In the genomic region with DNA sequence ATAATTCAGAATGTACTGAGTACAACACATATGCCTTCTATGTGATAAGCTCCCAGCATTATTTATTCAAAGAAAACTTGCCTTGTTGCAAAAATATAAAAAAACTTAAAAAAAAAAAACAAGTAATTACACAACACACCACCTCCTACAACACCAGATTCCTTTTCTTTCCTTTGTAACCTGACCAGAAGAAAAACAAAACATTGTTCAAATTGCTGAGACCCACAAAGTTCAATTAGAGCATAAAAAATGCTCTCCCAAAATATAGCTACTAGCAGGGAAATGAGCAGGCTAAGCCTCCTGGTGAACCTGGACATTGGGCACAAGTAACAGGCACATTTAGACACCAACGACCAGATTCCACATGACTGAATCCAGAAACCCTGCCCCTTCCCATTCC, we compare ENCODE assay signal across 20 cellular contexts. TPM values are rescaled to one million over a fixed set of nuclear protein-coding genes. Genes with fewer than 3 reads are reported as not detected.
A peak's percentile ranks its signal among the peaks of the same experiment; 100 is the strongest.
DNase-seq lines count a peak whose midpoint lies in the region; ATAC-seq and TF ChIP-seq lines count a peak whose summit lies in the region.
"Had no signal": no experiment of that assay in that cellular context is flagged by ENCODE, and none has a peak within 500 bp of the region (broad histone marks: within the 10 kb centered on the region; RNA-seq: fewer than 3 reads in every experiment).

No MANE protein-coding gene starts in this region.

- no peak overlapping the region for H3K4me3 ChIP-seq in AG10803 (ENCODE audit: low read length)
- H3K4me3 ChIP-seq in CD8-positive, alpha-beta memory T cell (ENCODE audit: low read length), result no peak overlapping the region
- H3K4me3 ChIP-seq: ovary, smooth muscle cell, tibial artery had no signal

- peaks cover 68% of the 10 kb centered on the region for H3K4me1 ChIP-seq in CD8-positive, alpha-beta memory T cell (ENCODE audit: insufficient read depth, low read length)

- CTCF ChIA-PET in CD8-positive, alpha-beta memory T cell (lab: Charles Lee), result no interaction called here

- TF ChIP-seq CTCF in AG10803 (conservative IDR thresholded peaks at IDR 0.05; ENCODE audit: low read length), result no peak

- H3K4me3 Mint-ChIP-seq in CD8-positive, alpha-beta memory T cell, result peak overlapping the region in 1 of 7 donors; percentile 23
- H3K4me3 Mint-ChIP-seq in activated naive CD8-positive, alpha-beta T cell treated with anti-CD3 and anti-CD28 coated beads, Interleukin-2, amount 50 U/mL, for 24 hours, result no peak overlapping the region
- peak overlapping the region in 1 of 8 donors; percentile 54 for H3K4me3 Mint-ChIP-seq in naive B cell
- H3K4me3 Mint-ChIP-seq: activated CD4-positive, alpha-beta T cell treated with anti-CD3 and anti-CD28 coated beads, Interleukin-2, amount 10 ng/mL, durations not matched to agents 7 days and 5 days; IgD-negative memory B cell had no signal

- peaks cover 7% of the 10 kb centered on the region for H3K36me3 ChIP-seq in CD8-positive, alpha-beta memory T cell (ENCODE audit: insufficient read depth, low read length)
- H3K36me3 ChIP-seq: brain microvascular endothelial cell, ovary, tibial artery had no signal

- H3K27ac Mint-ChIP-seq in CD8-positive, alpha-beta memory T cell, result peak overlapping the region; percentile 12 to 89 (median 77)
- peak overlapping the region; percentile 88 for H3K27ac Mint-ChIP-seq in activated naive CD8-positive, alpha-beta T cell treated with anti-CD3 and anti-CD28 coated beads, Interleukin-2, amount 50 U/mL, for 24 hours
- peak overlapping the region in 4 of 6 donors; percentile 20 to 85 (median 62) for H3K27ac Mint-ChIP-seq in naive B cell
- H3K27ac Mint-ChIP-seq: activated CD4-positive, alpha-beta T cell treated with anti-CD3 and anti-CD28 coated beads, Interleukin-2, amount 10 ng/mL, durations not matched to agents 7 days and 5 days had no signal

- H3K9me3 ChIP-seq in CD8-positive, alpha-beta memory T cell (ENCODE audit: low read length), result no peaks in the 10 kb centered on the region
- H3K9me3 ChIP-seq: ovary, tibial artery had no signal

- H3K9me3 Mint-ChIP-seq in CD8-positive, alpha-beta memory T cell, result no peaks in the 10 kb centered on the region
- H3K9me3 Mint-ChIP-seq in activated naive CD8-positive, alpha-beta T cell treated with anti-CD3 and anti-CD28 coated beads, Interleukin-2, amount 50 U/mL, for 24 hours, result no peaks in the 10 kb centered on the region
- peaks cover 0 to 3% (median 0%) of the 10 kb centered on the region in 7 donors for H3K9me3 Mint-ChIP-seq in naive B cell
- H3K9me3 Mint-ChIP-seq: activated CD4-positive, alpha-beta T cell treated with anti-CD3 and anti-CD28 coated beads, Interleukin-2, amount 10 ng/mL, durations not matched to agents 7 days and 5 days; IgD-negative memory B cell had no signal

- H3K27ac ChIP-seq in CD8-positive, alpha-beta memory T cell (ENCODE audit: low read depth, low read length), result no peak overlapping the region
- H3K27ac ChIP-seq: brain microvascular endothelial cell, ovary, tibial artery had no signal

- H3K27me3 Mint-ChIP-seq in CD8-positive, alpha-beta memory T cell, result peaks cover 0 to 7% of the 10 kb centered on the region in 2 donors
- H3K27me3 Mint-ChIP-seq in activated naive CD8-positive, alpha-beta T cell treated with anti-CD3 and anti-CD28 coated beads, Interleukin-2, amount 50 U/mL, for 24 hours, result no peaks in the 10 kb centered on the region
- no peaks in the 10 kb centered on the region for H3K27me3 Mint-ChIP-seq in naive B cell
- H3K27me3 Mint-ChIP-seq: activated CD4-positive, alpha-beta T cell treated with anti-CD3 and anti-CD28 coated beads, Interleukin-2, amount 10 ng/mL, durations not matched to agents 7 days and 5 days had no signal

- peaks cover 0 to 64% (median 0%) of the 10 kb centered on the region in 3 donors for H3K36me3 Mint-ChIP-seq in CD8-positive, alpha-beta memory T cell
- H3K36me3 Mint-ChIP-seq in activated naive CD8-positive, alpha-beta T cell treated with anti-CD3 and anti-CD28 coated beads, Interleukin-2, amount 50 U/mL, for 24 hours (ENCODE audit: low read depth), result peaks cover 23% of the 10 kb centered on the region
- H3K36me3 Mint-ChIP-seq in naive B cell, result no peaks in the 10 kb centered on the region

- no peak for ATAC-seq in activated naive CD8-positive, alpha-beta T cell treated with anti-CD3 and anti-CD28 coated beads, Interleukin-2, amount 50 U/mL, for 24 hours
- ATAC-seq in naive B cell (ENCODE audit: low read depth in 2 of 2), result no peak
- ATAC-seq in GM18907 (IDR thresholded peaks at IDR 0.05; ENCODE audit: unreplicated experiment), result no peak

- no peaks in the 10 kb centered on the region for H3K27me3 ChIP-seq in CD8-positive, alpha-beta memory T cell (ENCODE audit: insufficient read depth, low read length, poor library complexity, severe bottlenecking)
- H3K27me3 ChIP-seq: brain microvascular endothelial cell, ovary, tibial artery had no signal

- DNase-seq in AG10803 (ENCODE audit: low read depth) (peak; percentile 52), naive B cell (no peak), AG08395 (ENCODE audit: low spot score) (no peak), UCSD-AML1 (lab: John Stamatoyannopoulos, UW; ENCODE audit: unreplicated experiment) (no peak), HUDEP-2 (lab: John Stamatoyannopoulos, UW; ENCODE audit: unreplicated experiment in 76 of 76) (no peak)
- DNase-seq in CD8-positive, alpha-beta memory T cell, result no peak
- no peak for DNase-seq in activated naive CD8-positive, alpha-beta T cell treated with anti-CD3 and anti-CD28 coated beads, Interleukin-2, amount 50 U/mL, for 24 hours
- DNase-seq: activated CD4-positive, alpha-beta T cell treated with anti-CD3 and anti-CD28 coated beads, Interleukin-2, amount 10 ng/mL, durations not matched to agents 7 days and 5 days; AML-193; brain microvascular endothelial cell; kidney glomerular epithelial cell; midbrain; NCI-H1930; ovary; SHP77; T-helper 9 cell; tibial artery had no signal

- POLR2A ChIA-PET in CD8-positive, alpha-beta memory T cell (lab: Charles Lee), result no interaction called here

- peaks cover 61 to 79% (median 76%) of the 10 kb centered on the region in 3 donors for H3K4me1 Mint-ChIP-seq in CD8-positive, alpha-beta memory T cell
- peaks cover 76% of the 10 kb centered on the region for H3K4me1 Mint-ChIP-seq in activated naive CD8-positive, alpha-beta T cell treated with anti-CD3 and anti-CD28 coated beads, Interleukin-2, amount 50 U/mL, for 24 hours
- peaks cover 27 to 47% (median 38%) of the 10 kb centered on the region in 3 donors for H3K4me1 Mint-ChIP-seq in naive B cell

RNA-seq across cellular contexts. Expression of gene MECP2, which starts 38.3 kb away (rescaled TPM):
- total RNA-seq in CD8-positive, alpha-beta memory T cell, result 100 to 1,000 TPM in 1 of 2 experiments, 10 to 100 TPM in 1; 49.5 to 120 TPM
- polyA plus RNA-seq in CD8-positive, alpha-beta memory T cell, result 24.3 TPM
- polyA plus RNA-seq in naive B cell (ENCODE audit: low read depth in 6 of 6), result 10 to 100 TPM in 5 of 6 donors, 1 to 10 TPM in 1; 4.5 to 21.0 (median 12.8) TPM

RNA-seq across cellular contexts. Expression of gene IRAK1, which starts 39.5 kb away (rescaled TPM):
- 100 to 1,000 TPM; 208 to 214 TPM for total RNA-seq in CD8-positive, alpha-beta memory T cell
- 58.0 TPM for polyA plus RNA-seq in CD8-positive, alpha-beta memory T cell
- 100 to 1,000 TPM in 1 of 6 donors, 10 to 100 TPM in 5; 57.9 to 123 (median 73.9) TPM for polyA plus RNA-seq in naive B cell (ENCODE audit: low read depth in 6 of 6)
